ENCODE assay signal across 9 cellular contexts in the genomic region with DNA sequence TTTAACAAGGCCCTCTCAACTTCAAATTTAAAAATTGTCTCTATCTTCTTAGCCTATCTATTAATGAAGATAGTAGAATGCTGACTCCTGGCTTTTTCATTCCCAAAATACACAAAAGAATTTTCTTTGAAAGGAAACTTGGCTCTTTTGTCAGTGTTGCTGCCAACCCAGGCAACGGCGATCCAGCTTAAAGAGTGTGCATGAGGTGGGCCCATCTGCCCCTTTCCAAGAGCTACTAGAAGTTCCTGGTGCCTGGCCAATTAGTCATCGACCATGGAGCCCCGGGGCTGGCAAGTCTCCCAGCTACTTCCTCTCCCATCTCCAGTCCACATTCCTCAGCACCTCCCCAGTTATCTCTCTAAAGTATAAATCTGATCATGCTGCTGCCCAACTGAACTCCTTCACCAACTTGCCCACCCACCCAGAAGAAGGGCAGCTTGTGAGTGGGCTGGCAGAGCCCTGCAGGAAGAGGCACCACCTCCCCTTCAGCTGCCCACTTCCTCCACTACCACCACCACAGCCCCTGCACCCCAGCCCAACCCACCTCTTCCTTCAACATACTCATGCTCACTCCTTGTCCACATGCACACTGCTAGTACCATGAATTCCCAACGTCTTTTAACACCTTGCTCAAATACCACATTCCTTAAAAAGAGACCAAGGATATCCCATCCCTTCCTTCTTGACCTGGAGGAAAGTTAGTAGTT.
A peak's percentile ranks its signal among the peaks of the same experiment; 100 is the strongest.
DNase-seq lines count a peak whose midpoint lies in the region; ATAC-seq and TF ChIP-seq lines count a peak whose summit lies in the region.
"Had no signal": no experiment of that assay in that cellular context is flagged by ENCODE, and none has a peak within 500 bp of the region (broad histone marks: within the 10 kb centered on the region; RNA-seq: fewer than 3 reads in every experiment).

No MANE protein-coding gene starts in this region.

- WGBS in body of pancreas, 2 donors: 33 to 42% methylated on average over 4 to 5 of the region's 5 CpGs
- 1 to 37% methylated on average over 5 of the region's 5 CpGs for WGBS in lower leg skin, 2 donors

- H3K27ac ChIP-seq in body of pancreas: no peak overlapping the region

- H3K4me3 ChIP-seq in body of pancreas (no peak overlapping the region), lower leg skin (ENCODE audit: low read depth, poor library complexity, severe bottlenecking) (no peak overlapping the region)
- H3K4me3 ChIP-seq: HAP-1 had no signal

- ATAC-seq in body of pancreas (peak; percentile 21), GM19324 (IDR thresholded peaks at IDR 0.05; ENCODE audit: low FRiP score, unreplicated experiment) (no peak), HG02885 (IDR thresholded peaks at IDR 0.05; ENCODE audit: poor library complexity, unreplicated experiment) (no peak)

- DNase-seq in AG20443 (ENCODE audit: low spot score) (peak; percentile 80), HT1080 (ENCODE audit: low read depth) (peak; percentile 97), body of pancreas (peak; percentile 24 to 51 (median 43)), lower leg skin (ENCODE audit: low spot score in 2 of 2) (peak; percentile 27 to 87), retina (no peak), NCI-H187 (lab: John Stamatoyannopoulos, UW) (no peak)

- no peaks in the 10 kb centered on the region for H3K36me3 ChIP-seq in body of pancreas (replicated peaks in 1 of 2; ENCODE audit: insufficient read depth in 1 of 2, low read depth in 2 of 2)
- H3K36me3 ChIP-seq: HAP-1 had no signal

- no peaks in the 10 kb centered on the region for H3K27me3 ChIP-seq in body of pancreas

- intact Hi-C loops in body of pancreas (cut with DNase I): no loop called here
- intact Hi-C loops in lower leg skin (cut with DNase I; ENCODE audit: low total_unique reads): no loop called here

- H3K4me1 ChIP-seq in body of pancreas: no peaks in the 10 kb centered on the region

- TF ChIP-seq POLR2A in body of pancreas (IDR thresholded peaks at IDR 0.05) (no peak), lower leg skin (IDR thresholded peaks at IDR 0.05) (no peak)

- H3K9me3 ChIP-seq in body of pancreas: no peaks in the 10 kb centered on the region
- H3K9me3 ChIP-seq: HAP-1 had no signal

- no peak for TF ChIP-seq CTCF in body of pancreas (IDR thresholded peaks at IDR 0.05)
- no peak for TF ChIP-seq CTCF in lower leg skin (IDR thresholded peaks at IDR 0.05)

Comparison
In these comparisons a context has a peak if more than half of its experiments do, and no peak if none do; other contexts are left out.
1. DNase-seq: peak in AG20443 (single experiment), HT1080 (single experiment), body of pancreas (4 of 4) and lower leg skin (2 of 2); none in retina (single experiment) and NCI-H187 (0 of 2).